8 cellular contexts compared by ENCODE assay signal in the genomic region with DNA sequence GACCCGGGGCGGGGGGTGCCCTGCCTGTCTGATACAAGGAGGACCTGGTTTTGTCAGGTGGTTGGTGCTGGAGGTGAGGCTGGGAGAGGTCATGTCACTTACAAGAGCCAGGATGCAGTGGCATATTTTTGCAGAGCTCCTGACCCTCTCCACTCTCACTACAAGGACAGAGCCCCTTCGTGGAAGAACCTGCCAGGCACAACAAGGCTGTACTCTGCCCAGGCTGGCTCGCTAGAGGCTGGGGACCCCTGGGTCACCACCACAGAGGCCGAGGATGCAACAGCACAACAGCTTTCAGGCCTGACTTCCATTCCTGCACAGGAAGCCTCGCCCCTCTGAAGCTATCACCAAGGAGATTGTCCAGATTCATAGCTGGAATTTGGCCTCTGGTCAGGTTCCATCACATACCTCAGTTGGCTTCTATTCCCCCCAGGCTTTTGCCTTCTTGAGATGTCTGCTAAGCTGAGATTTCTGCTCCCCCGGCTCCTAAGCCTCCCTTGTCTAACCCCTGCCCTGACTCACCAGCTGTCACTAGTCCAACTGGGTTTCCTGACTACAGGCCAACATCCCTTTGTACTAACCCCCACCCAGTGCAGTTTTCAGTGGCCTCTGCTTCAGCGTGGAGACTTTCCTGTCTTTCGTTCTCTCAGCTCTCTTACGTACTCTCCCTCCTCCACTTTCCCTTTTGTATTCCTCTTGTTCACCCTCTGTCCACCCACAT.
DNase-seq lines count a peak whose midpoint lies in the region; ATAC-seq and TF ChIP-seq lines count a peak whose summit lies in the region.
"Had no signal": no experiment of that assay in that cellular context is flagged by ENCODE, and none has a peak within 500 bp of the region (broad histone marks: within the 10 kb centered on the region; RNA-seq: fewer than 3 reads in every experiment).

No MANE protein-coding gene starts in this region.

- no TSS peak for BruUV-seq in PC-3 (replicated peaks; lab: Mats Ljungman, UMichigan)

- no peak overlapping the region for H3K27ac Mint-ChIP-seq in activated T-helper 17 cell treated with anti-CD3 and anti-CD28 coated beads, Interleukin-2, amount 50 U/mL, for 72 hours
- H3K27ac Mint-ChIP-seq: activated T-cell treated with anti-CD3 and anti-CD28 coated beads, Interleukin-2, amount 50 U/mL, for 24 hours had no signal

- peak overlapping the region; percentile 95 for H3K27ac ChIP-seq in PC-3 (ENCODE audit: low read length)
- H3K27ac ChIP-seq in esophagus muscularis mucosa (replicated peaks in 1 of 4): peak overlapping the region; percentile 21 to 62 (median 52)
- peak overlapping the region; percentile 91 for H3K27ac ChIP-seq in urinary bladder (ENCODE audit: low read depth)

- H3K4me2 ChIP-seq in PC-3 (ENCODE audit: low read length): peak overlapping the region; percentile 72

- no peaks in the 10 kb centered on the region for H3K79me2 ChIP-seq in PC-3 (ENCODE audit: low read length)

- CTCF ChIA-PET in PC-3 (lab: Charles Lee): interaction anchor here (0.5 to 0.6 kb wide), 2 partner anchors 66 to 165 kb away, joined by 3 to 7 read pairs; no protein-coding TSS in a partner anchor

- no peak for TF ChIP-seq CTCF in PC-3 (conservative IDR thresholded peaks at IDR 0.05; ENCODE audit: low read depth, low read length)
- TF ChIP-seq CTCF in esophagus muscularis mucosa (IDR thresholded peaks at IDR 0.05): no peak
- no peak for TF ChIP-seq CTCF in mucosa of descending colon (IDR thresholded peaks at IDR 0.05)

- peaks cover 2% of the 10 kb centered on the region for H3K36me3 Mint-ChIP-seq in activated T-helper 17 cell treated with anti-CD3 and anti-CD28 coated beads, Interleukin-2, amount 50 U/mL, for 72 hours (ENCODE audit: low read depth)

- H3K9me3 ChIP-seq in PC-3 (ENCODE audit: low read length) (no peaks in the 10 kb centered on the region), esophagus muscularis mucosa (no peaks in the 10 kb centered on the region), mucosa of descending colon (no peaks in the 10 kb centered on the region)

- 26% methylated on average over 9 of the region's 10 CpGs for WGBS in esophagus muscularis mucosa
- WGBS in urinary bladder: 26% methylated on average over 10 of the region's 10 CpGs

- DNase-seq in PC-3 (peak; percentile 99), esophagus muscularis mucosa (ENCODE audit: extremely low spot score) (peak; percentile 94), mucosa of descending colon (peak in 1 of 3 donors; percentile 65), H7 (no peak), NCI-H524 treated with DMSO at 0.1 percent for 48 hours (lab: John Stamatoyannopoulos, UW) (no peak)
- DNase-seq: activated T-cell treated with anti-CD3 and anti-CD28 coated beads, Interleukin-2, amount 50 U/mL, for 24 hours had no signal

- H3K36me3 ChIP-seq in PC-3 (ENCODE audit: low read depth, low read length): no peaks in the 10 kb centered on the region
- H3K36me3 ChIP-seq in esophagus muscularis mucosa: peaks cover 0 to 13% (median 6%) of the 10 kb centered on the region in 4 donors
- no peaks in the 10 kb centered on the region for H3K36me3 ChIP-seq in mucosa of descending colon (ENCODE audit: low read depth)
- H3K36me3 ChIP-seq in urinary bladder (ENCODE audit: insufficient read depth): no peaks in the 10 kb centered on the region
- no peaks in the 10 kb centered on the region for H3K36me3 ChIP-seq in H7 (replicated peaks; ENCODE audit: control insufficient read depth, insufficient read depth, low read length)

- no peak for TF ChIP-seq EP300 in esophagus muscularis mucosa (IDR thresholded peaks at IDR 0.05)

- no peaks in the 10 kb centered on the region for H3K27me3 Mint-ChIP-seq in activated T-helper 17 cell treated with anti-CD3 and anti-CD28 coated beads, Interleukin-2, amount 50 U/mL, for 72 hours
- H3K27me3 Mint-ChIP-seq: activated T-cell treated with anti-CD3 and anti-CD28 coated beads, Interleukin-2, amount 50 U/mL, for 24 hours had no signal

- peak overlapping the region; percentile 41; the same call in 1 of the 2 replicates for H3K4me3 ChIP-seq in PC-3 (ENCODE audit: low read length)
- peak overlapping the region in 1 of 4 donors; percentile 18 for H3K4me3 ChIP-seq in esophagus muscularis mucosa
- H3K4me3 ChIP-seq in mucosa of descending colon: no peak overlapping the region
- no peak overlapping the region for H3K4me3 ChIP-seq in urinary bladder (ENCODE audit: low read depth, low read length)
- H3K4me3 ChIP-seq in H7 (ENCODE audit: insufficient read depth, low read depth, low read length): no peak overlapping the region

- H4K20me1 ChIP-seq in PC-3 (ENCODE audit: low read length): no peaks in the 10 kb centered on the region

- H3K9me2 ChIP-seq in PC-3 (replicated peaks; ENCODE audit: low read length): no peaks in the 10 kb centered on the region

- H3K9me3 Mint-ChIP-seq in activated T-helper 17 cell treated with anti-CD3 and anti-CD28 coated beads, Interleukin-2, amount 50 U/mL, for 72 hours: no peaks in the 10 kb centered on the region
- H3K9me3 Mint-ChIP-seq: activated T-cell treated with anti-CD3 and anti-CD28 coated beads, Interleukin-2, amount 50 U/mL, for 24 hours had no signal

- POLR2A ChIA-PET in PC-3 (lab: Charles Lee; ENCODE audit: unreplicated experiment): interaction anchor here (0.5 to 1.1 kb wide), 3 partner anchors 60 to 244 kb away, joined by 3 to 4 read pairs (median 3); no protein-coding TSS in a partner anchor

- no peaks in the 10 kb centered on the region for H3K27me3 ChIP-seq in PC-3 (ENCODE audit: low read length)
- no peaks in the 10 kb centered on the region for H3K27me3 ChIP-seq in esophagus muscularis mucosa
- no peaks in the 10 kb centered on the region; the same call in 1 of the 2 replicates for H3K27me3 ChIP-seq in H7 (ENCODE audit: control insufficient read depth, insufficient read depth, low read length)

- intact Hi-C loops in PC-3 (cut with micrococcal nuclease): loop anchor here (1.0 to 10.0 kb wide), 3 partner anchors 102 to 200 kb away; no protein-coding TSS in a partner anchor
- intact Hi-C loops in esophagus muscularis mucosa (cut with DNase I): loop anchor here (5.0 kb wide), 1 partner anchor 67 kb away; no protein-coding TSS in a partner anchor
- intact Hi-C loops in mucosa of descending colon (cut with DNase I, micrococcal nuclease): no loop called here

- peaks cover 35% of the 10 kb centered on the region for H3K4me1 ChIP-seq in PC-3 (ENCODE audit: insufficient read depth, low read length)
- H3K4me1 ChIP-seq in esophagus muscularis mucosa: peaks cover 38 to 51% (median 43%) of the 10 kb centered on the region in 4 donors
- peaks cover 13% of the 10 kb centered on the region for H3K4me1 ChIP-seq in mucosa of descending colon (ENCODE audit: low read depth)
- peaks cover 3% of the 10 kb centered on the region for H3K4me1 ChIP-seq in urinary bladder (ENCODE audit: insufficient read depth)

- peak; percentile 66 for ATAC-seq in PC-3
- peak; percentile 58 for ATAC-seq in mucosa of descending colon
- no peak for ATAC-seq in activated T-helper 17 cell treated with anti-CD3 and anti-CD28 coated beads, Interleukin-2, amount 50 U/mL, for 72 hours (replicated peaks)

- H3F3A ChIP-seq in PC-3 (ENCODE audit: low read length, unreplicated experiment): no peaks in the 10 kb centered on the region

- peak overlapping the region; percentile 82 for H3K9ac ChIP-seq in PC-3 (ENCODE audit: low read length)

- no peak for TF ChIP-seq POLR2A in esophagus muscularis mucosa (IDR thresholded peaks at IDR 0.05; ENCODE audit: low read depth)

- no peak overlapping the region for H2AFZ ChIP-seq in PC-3 (ENCODE audit: low read length)

- H3K4me1 Mint-ChIP-seq in activated T-helper 17 cell treated with anti-CD3 and anti-CD28 coated beads, Interleukin-2, amount 50 U/mL, for 72 hours: no peaks in the 10 kb centered on the region

- no peak overlapping the region for H3K4me3 Mint-ChIP-seq in activated T-helper 17 cell treated with anti-CD3 and anti-CD28 coated beads, Interleukin-2, amount 50 U/mL, for 72 hours
- H3K4me3 Mint-ChIP-seq: activated T-cell treated with anti-CD3 and anti-CD28 coated beads, Interleukin-2, amount 50 U/mL, for 24 hours had no signal

Comparison
In these comparisons a context has a peak if more than half of its experiments do, and no peak if none do; other contexts are left out.
1. DNase-seq: peak in PC-3 (single experiment) and esophagus muscularis mucosa (single experiment); none in H7 (single experiment) and NCI-H524 treated with DMSO at 0.1 percent for 48 hours (single experiment).
2. intact Hi-C loops: an anchor here in PC-3 (1.0 to 10.0 kb wide) and esophagus muscularis mucosa (5.0 kb wide); none called in mucosa of descending colon.
3. Peak in every context shown above with its lines, with median percentiles within 50 percentile points of each other: H3K27ac ChIP-seq.